Comparison of ENCODE assay signal across 20 cellular contexts in the genomic region with DNA sequence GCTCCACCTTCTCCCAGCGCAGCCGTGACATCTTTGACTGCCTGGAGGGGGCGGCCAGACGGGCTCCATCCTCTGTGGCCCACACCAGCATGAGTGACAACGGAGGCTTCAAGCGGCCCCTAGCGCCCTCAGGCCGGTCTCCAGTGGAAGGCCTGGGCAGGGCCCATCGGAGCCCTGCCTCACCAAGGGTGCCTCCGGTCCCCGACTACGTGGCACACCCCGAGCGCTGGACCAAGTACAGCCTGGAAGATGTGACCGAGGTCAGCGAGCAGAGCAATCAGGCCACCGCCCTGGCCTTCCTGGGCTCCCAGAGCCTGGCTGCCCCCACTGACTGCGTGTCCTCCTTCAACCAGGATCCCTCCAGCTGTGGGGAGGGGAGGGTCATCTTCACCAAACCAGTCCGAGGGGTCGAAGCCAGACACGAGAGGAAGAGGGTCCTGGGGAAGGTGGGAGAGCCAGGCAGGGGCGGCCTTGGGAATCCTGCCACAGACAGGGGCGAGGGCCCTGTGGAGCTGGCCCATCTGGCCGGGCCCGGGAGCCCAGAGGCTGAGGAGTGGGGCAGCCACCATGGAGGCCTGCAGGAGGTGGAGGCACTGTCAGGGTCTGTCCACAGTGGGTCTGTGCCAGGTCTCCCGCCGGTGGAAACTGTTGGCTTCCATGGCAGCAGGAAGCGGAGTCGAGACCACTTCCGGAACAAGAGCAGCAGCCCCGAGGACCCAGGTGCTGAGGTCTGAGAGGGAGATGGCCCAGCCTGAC. TPM values are rescaled to one million over a fixed set of nuclear protein-coding genes. Genes with fewer than 3 reads are reported as not detected.
DNase-seq lines count a peak whose midpoint lies in the region; ATAC-seq, FAIRE-seq and TF ChIP-seq lines count a peak whose summit lies in the region.
"Had no signal": no experiment of that assay in that cellular context is flagged by ENCODE, and none has a peak within 500 bp of the region (broad histone marks: within the 10 kb centered on the region; RNA-seq: fewer than 3 reads in every experiment).

No MANE protein-coding gene starts in this region.

- H3F3A ChIP-seq in neural progenitor cell (ENCODE audit: low read depth): peaks cover 15% of the 10 kb centered on the region

- H3K4me1 ChIP-seq in K562 (replicated peaks in 1 of 2; ENCODE audit: control insufficient read depth in 2 of 2, insufficient read depth in 2 of 2, low read length in 2 of 2): peaks cover 12 to 81% of the 10 kb centered on the region in 2 experiments; a peak in 4 of 5 replicates
- H3K4me1 ChIP-seq in neural progenitor cell: peaks cover 5% of the 10 kb centered on the region
- H3K4me1 ChIP-seq in heart left ventricle: peaks cover 0 to 27% (median 25%) of the 10 kb centered on the region in 12 donors

- H3K36me3 ChIP-seq in K562 (ENCODE audit: control insufficient read depth, insufficient read depth, low read length) (peaks cover 25% of the 10 kb centered on the region; the same call in 1 of the 3 replicates), neural progenitor cell (no peaks in the 10 kb centered on the region), heart left ventricle (peaks cover 0 to 29% (median 24%) of the 10 kb centered on the region in 9 donors)

- H3K27me3 Mint-ChIP-seq in activated T-cell treated with anti-CD3 and anti-CD28 coated beads, Interleukin-2, amount 50 U/mL, for 4 hours (ENCODE audit: low read depth): no peaks in the 10 kb centered on the region
- H3K27me3 Mint-ChIP-seq in HFFc6 (ENCODE audit: insufficient read depth): peaks cover 25% of the 10 kb centered on the region
- H3K27me3 Mint-ChIP-seq in neural progenitor cell (ENCODE audit: insufficient read depth, low read depth): peaks cover 5% of the 10 kb centered on the region

- H4K20me1 ChIP-seq in K562 (replicated peaks; ENCODE audit: control insufficient read depth, insufficient read depth, low read length) (peaks cover 3% of the 10 kb centered on the region; the same call in 1 of the 2 replicates), neural progenitor cell (ENCODE audit: low read depth) (no peaks in the 10 kb centered on the region)

- H3K79me2 ChIP-seq in K562 (ENCODE audit: control insufficient read depth, insufficient read depth, low read length) (peaks cover 28% of the 10 kb centered on the region), neural progenitor cell (ENCODE audit: low read depth) (peaks cover 19% of the 10 kb centered on the region)

- no peak overlapping the region for H3K4me2 ChIP-seq in K562 (ENCODE audit: insufficient read depth, low read length)
- no peak overlapping the region for H3K4me2 ChIP-seq in neural progenitor cell
- H3K4me2 ChIP-seq: PC-9 had no signal

- H3K27ac Mint-ChIP-seq in HFFc6 (peak overlapping the region; percentile 40; the same call in 1 of the 2 replicates), neural progenitor cell (no peak overlapping the region)

- no peak for TF ChIP-seq EP300 in K562 (IDR thresholded peaks at IDR 0.05; ENCODE audit: low read length)

- H3K27ac ChIP-seq in K562 (ENCODE audit: extremely low read depth, low read depth, low read length) (no peak overlapping the region), neural progenitor cell (no peak overlapping the region), heart left ventricle (no peak overlapping the region)
- H3K27ac ChIP-seq: C4-2B, PC-9, tibial artery had no signal

- TF ChIP-seq RAD21 in K562 (CRISPR knock-in tag; conservative IDR thresholded peaks at IDR 0.05 in 1 of 2, IDR thresholded peaks at IDR 0.05 in 1 of 2): no peak

- no peak overlapping the region for H2AFZ ChIP-seq in K562 (ENCODE audit: low read depth, low read length)
- no peak overlapping the region for H2AFZ ChIP-seq in neural progenitor cell (replicated peaks)
- H2AFZ ChIP-seq: PC-9 had no signal

- TF ChIP-seq POLR2A in K562 (conservative IDR thresholded peaks at IDR 0.05) (no peak), heart left ventricle (IDR thresholded peaks at IDR 0.05) (no peak)

- no peak overlapping the region for H3K4me3 ChIP-seq in K562
- H3K4me3 ChIP-seq in neural progenitor cell: no peak overlapping the region
- H3K4me3 ChIP-seq in heart left ventricle: no peak overlapping the region
- H3K4me3 ChIP-seq: PC-9, tibial artery had no signal

- in situ Hi-C loops in K562 (cut with MboI): no loop called here

- no peaks in the 10 kb centered on the region for H3K9me3 Mint-ChIP-seq in activated T-cell treated with anti-CD3 and anti-CD28 coated beads, Interleukin-2, amount 50 U/mL, for 4 hours
- no peaks in the 10 kb centered on the region for H3K9me3 Mint-ChIP-seq in HFFc6
- H3K9me3 Mint-ChIP-seq in neural progenitor cell: no peaks in the 10 kb centered on the region

- POLR2A ChIA-PET in K562 (lab: Yijun Ruan, JAX): interaction anchor here (0.5 to 1.1 kb wide), 2 partner anchors 22 to 100 kb away, joined by 3 to 4 read pairs; no protein-coding TSS in a partner anchor

- H3K4me1 Mint-ChIP-seq in activated T-cell treated with anti-CD3 and anti-CD28 coated beads, Interleukin-2, amount 50 U/mL, for 4 hours (ENCODE audit: low read depth): peaks cover 11% of the 10 kb centered on the region
- H3K4me1 Mint-ChIP-seq in HFFc6 (ENCODE audit: low read depth): peaks cover 21% of the 10 kb centered on the region
- H3K4me1 Mint-ChIP-seq in neural progenitor cell: peaks cover 6% of the 10 kb centered on the region

- peaks cover 5% of the 10 kb centered on the region for H3K36me3 Mint-ChIP-seq in activated T-cell treated with anti-CD3 and anti-CD28 coated beads, Interleukin-2, amount 50 U/mL, for 4 hours (ENCODE audit: insufficient read depth)
- H3K36me3 Mint-ChIP-seq in HFFc6 (ENCODE audit: low read depth) (peaks cover 6% of the 10 kb centered on the region; the same call in 1 of the 2 replicates), neural progenitor cell (peaks cover 1% of the 10 kb centered on the region)

- CTCF ChIA-PET in K562 (lab: Yijun Ruan, JAX; ENCODE audit: low intra/inter-chr PET ratio): no interaction called here

- H3K9me1 ChIP-seq in K562 (ENCODE audit: control insufficient read depth, insufficient read depth, low read length): no peaks in the 10 kb centered on the region

- WGBS in K562 (ENCODE audit: insufficient coverage, low coverage, missing lambda C conversion rate): 97% methylated on average over 24 of the region's 31 CpGs
- 85 to 90% (median 87%) methylated on average over 17 to 31 of the region's 31 CpGs for WGBS in heart left ventricle, 4 donors

- FAIRE-seq in K562 (lab: Jason Lieb, UNC): no peak
- FAIRE-seq: keratinocyte had no signal

- no peak for ATAC-seq in activated T-cell treated with anti-CD3 and anti-CD28 coated beads, Interleukin-2, amount 50 U/mL, for 4 hours
- ATAC-seq in K562 (no peak), HG03565 (IDR thresholded peaks at IDR 0.05; ENCODE audit: unreplicated experiment) (no peak), heart left ventricle (no peak)

- H3K4me3 Mint-ChIP-seq in activated T-cell treated with anti-CD3 and anti-CD28 coated beads, Interleukin-2, amount 50 U/mL, for 4 hours: peak overlapping the region; percentile 90
- H3K4me3 Mint-ChIP-seq in HFFc6 (peak overlapping the region; percentile 92; the same call in 1 of the 2 replicates), neural progenitor cell (peak overlapping the region; percentile 92)

- no peak for DNase-seq in activated T-cell treated with anti-CD3 and anti-CD28 coated beads, Interleukin-2, amount 50 U/mL, for 4 hours
- DNase-seq in activated T-cell treated with anti-CD3 and anti-CD28 coated beads, Interleukin-2, amount 50 U/mL, for 48 hours: no peak
- DNase-seq in HFFc6 (no peak), K562 (ENCODE audit: extremely low read depth in 1 of 4, low spot score in 3 of 4) (no peak), neural progenitor cell (ENCODE audit: low spot score) (no peak), NCI-H1105 (lab: John Stamatoyannopoulos, UW) (no peak), heart left ventricle (no peak)
- DNase-seq: aorta; NCI-H1436; NCI-H226; PC-9; retina; stimulated activated CD4-positive, alpha-beta T cell treated with anti-CD3 and anti-CD28 coated beads, Interleukin-15, amount 100 ng/mL, for 24 hours; stimulated activated naive CD4-positive, alpha-beta T cell; T1000; tibial artery had no signal

- TF ChIP-seq CTCF in HFFc6 (IDR thresholded peaks at IDR 0.05): no peak
- TF ChIP-seq CTCF in K562 (IDR thresholded peaks at IDR 0.05 in 2 of 3, conservative IDR thresholded peaks at IDR 0.05 in 1 of 3; ENCODE audit: insufficient read depth in 2 of 3, low read depth in 1 of 3, low read length in 3 of 3): no peak
- no peak for TF ChIP-seq CTCF in neural progenitor cell (IDR thresholded peaks at IDR 0.05)
- TF ChIP-seq CTCF in heart left ventricle (IDR thresholded peaks at IDR 0.05): no peak

- H3K9ac ChIP-seq in K562 (ENCODE audit: insufficient read depth in 1 of 2, low read depth in 2 of 2, low read length in 2 of 2): peak overlapping the region in 1 of 2 experiments; percentile 95; a peak in 2 of 4 replicates
- no peak overlapping the region for H3K9ac ChIP-seq in neural progenitor cell

- intact Hi-C loops in K562 (cut with micrococcal nuclease): loop anchor here (5.0 kb wide), 1 partner anchor 96 kb away; no protein-coding TSS in a partner anchor
- intact Hi-C loops in heart left ventricle (cut with DNase I): loop anchor here in 7 of 10 donors (5.0 kb wide), 2 partner anchors 96 to 101 kb away; a partner anchor contains a TSS

- BruUV-seq in K562 (replicated peaks; lab: Mats Ljungman, UMichigan): no TSS peak

- peaks cover 3 to 16% of the 10 kb centered on the region in 2 experiments; a peak in 2 of 5 replicates for H3K27me3 ChIP-seq in K562 (ENCODE audit: control insufficient read depth in 2 of 2, insufficient read depth in 2 of 2, low read length in 2 of 2)
- H3K27me3 ChIP-seq in neural progenitor cell: no peaks in the 10 kb centered on the region
- no peaks in the 10 kb centered on the region for H3K27me3 ChIP-seq in heart left ventricle

- no peaks in the 10 kb centered on the region for H3K9me3 ChIP-seq in K562 (replicated peaks; ENCODE audit: control insufficient read depth, insufficient read depth, low read depth, low read length)
- H3K9me3 ChIP-seq in neural progenitor cell (ENCODE audit: low read depth): no peaks in the 10 kb centered on the region
- H3K9me3 ChIP-seq in heart left ventricle: no peaks in the 10 kb centered on the region
- H3K9me3 ChIP-seq: tibial artery had no signal

RNA-seq across cellular contexts. Expression of a gene that starts 2.5 kb away (rescaled TPM):
- total RNA-seq in activated T-cell treated with anti-CD3 and anti-CD28 coated beads, Interleukin-2, amount 50 U/mL, for 4 hours: 100 to 1,000 TPM; 119 to 127 (median 122) TPM
- 10 to 100 TPM; 47.4 to 74.7 (median 62.8) TPM for total RNA-seq in HFFc6 (2021; fragmentation: NEBNext Ultra II Directional; extraction: Animal tissue kit (Norgen Biotek cat#: 25700))
- 7.2 and 32.5 TPM in 2 replicates for total RNA-seq in K562 (2011; cell fraction: chromatin; rRNA removed; ENCODE audit: low replicate concordance)
- total RNA-seq in K562 (2011; cell fraction: nucleolus; rRNA removed): 37.2 and 47.1 TPM in 2 replicates
- total RNA-seq in K562 (2011; cell fraction: nucleoplasm; rRNA removed): 21.3 and 24.4 TPM in 2 replicates
- total RNA-seq in K562 (2014; rRNA removed): 53.4 and 63.9 TPM in 2 replicates
- total RNA-seq in K562 (2014; rRNA removed; fragmentation: Illumina TruSeq; extraction: Trizol): 3.7 and 4.7 TPM in 2 replicates
- total RNA-seq in K562 (2015; rRNA removed; fragmentation: Illumina TruSeq; extraction: Trizol): 35.3 and 35.5 TPM in 2 replicates
- total RNA-seq in K562 (2021): 49.0 and 54.2 TPM in 2 replicates
- 11.0 and 16.2 TPM in 2 replicates for polyA plus RNA-seq in K562 (2011; rRNA removed)
- 17.0 and 45.2 TPM in 2 replicates for polyA plus RNA-seq in K562 (2011; cell fraction: cytosol; rRNA removed)
- 24.0 and 35.2 TPM in 2 replicates for polyA plus RNA-seq in K562 (2011; cell fraction: nucleus; rRNA removed)
- 37.3 and 42.1 TPM in 2 replicates for polyA plus RNA-seq in K562 (2012)
- 6.2 and 22.8 TPM in 2 replicates for polyA plus RNA-seq in K562 (2014; fragmentation: Illumina TruSeq; extraction: Trizol)
- polyA plus RNA-seq in K562 (2014; fragmentation: Nextera tagmentation; extraction: Ambion mirVana): 1 to 10 TPM in 1 of 2 experiments, under 1 TPM in 1; 0.41 to 2.8 TPM
- polyA plus RNA-seq in K562 (2014; rRNA removed): 29.1 and 32.5 TPM in 2 replicates
- polyA minus RNA-seq in K562 (2011; rRNA and poly(A)+ RNA removed): 5.8 and 8.2 TPM in 2 replicates
- 13.1 and 16.7 TPM in 2 replicates for polyA minus RNA-seq in K562 (2011; cell fraction: cytosol; rRNA and poly(A)+ RNA removed)
- 26.9 and 33.5 TPM in 2 replicates for polyA minus RNA-seq in K562 (2011; cell fraction: nucleus; rRNA and poly(A)+ RNA removed)
- 11.1 and 30.2 TPM in 2 replicates for total RNA-seq in neural progenitor cell (ENCODE audit: low replicate concordance)
- total RNA-seq in heart left ventricle: 10 to 100 TPM; 23.4 to 45.2 (median 37.2) TPM
- 10 to 100 TPM; 34.6 to 75.9 TPM for polyA plus RNA-seq in heart left ventricle

RNA-seq across cellular contexts. Expression of a gene that starts 26.0 kb away (rescaled TPM):
- total RNA-seq in activated T-cell treated with anti-CD3 and anti-CD28 coated beads, Interleukin-2, amount 50 U/mL, for 4 hours: 100 to 1,000 TPM; 205 to 227 (median 209) TPM
- total RNA-seq in HFFc6 (2021; fragmentation: NEBNext Ultra II Directional; extraction: Animal tissue kit (Norgen Biotek cat#: 25700)): 100 to 1,000 TPM; 540 to 738 (median 627) TPM
- total RNA-seq in K562 (2011; cell fraction: chromatin; rRNA removed; ENCODE audit: low replicate concordance): 93.5 and 278 TPM in 2 replicates
- 344 and 368 TPM in 2 replicates for total RNA-seq in K562 (2011; cell fraction: nucleolus; rRNA removed)
- total RNA-seq in K562 (2011; cell fraction: nucleoplasm; rRNA removed): 240 and 244 TPM in 2 replicates
- total RNA-seq in K562 (2014; rRNA removed) (43.3 and 67.2 TPM in 2 replicates), K562 (2014; rRNA removed; fragmentation: Illumina TruSeq; extraction: Trizol) (37.4 and 60.2 TPM in 2 replicates), K562 (2015; rRNA removed; fragmentation: Illumina TruSeq; extraction: Trizol) (61.7 and 64.8 TPM in 2 replicates), K562 (2021) (181 and 189 TPM in 2 replicates), neural progenitor cell (ENCODE audit: low replicate concordance) (87.6 and 181 TPM in 2 replicates), heart left ventricle (100 to 1,000 TPM; 277 to 994 (median 568) TPM)
- polyA plus RNA-seq in K562 (2011; rRNA removed) (76.9 and 103 TPM in 2 replicates), K562 (2014; fragmentation: Illumina TruSeq; extraction: Trizol) (163 and 169 TPM in 2 replicates), K562 (2014; fragmentation: Nextera tagmentation; extraction: Ambion mirVana) (1 to 10 TPM; 2.4 to 7.0 TPM), K562 (2014; rRNA removed) (105 and 114 TPM in 2 replicates), heart left ventricle (100 to 1,000 TPM; 442 to 518 TPM)
- polyA plus RNA-seq in K562 (2011; cell fraction: cytosol; rRNA removed): 177 and 219 TPM in 2 replicates
- polyA plus RNA-seq in K562 (2011; cell fraction: nucleus; rRNA removed): 80.1 and 118 TPM in 2 replicates
- polyA plus RNA-seq in K562 (2012): 157 and 238 TPM in 2 replicates
- 67.7 and 102 TPM in 2 replicates for polyA minus RNA-seq in K562 (2011; rRNA and poly(A)+ RNA removed)
- 110 and 130 TPM in 2 replicates for polyA minus RNA-seq in K562 (2011; cell fraction: cytosol; rRNA and poly(A)+ RNA removed)
- polyA minus RNA-seq in K562 (2011; cell fraction: nucleus; rRNA and poly(A)+ RNA removed): 23.2 and 30.1 TPM in 2 replicates

RNA-seq across cellular contexts. Expression of a gene that starts 41.2 kb away (rescaled TPM):
- not detected for total RNA-seq in activated T-cell treated with anti-CD3 and anti-CD28 coated beads, Interleukin-2, amount 50 U/mL, for 4 hours
- not detected for total RNA-seq in HFFc6 (2021; fragmentation: NEBNext Ultra II Directional; extraction: Animal tissue kit (Norgen Biotek cat#: 25700))
- not detected in 2 replicates for total RNA-seq in K562 (2011; cell fraction: chromatin; rRNA removed; ENCODE audit: low replicate concordance)
- total RNA-seq in K562 (2011; cell fraction: nucleolus; rRNA removed): not detected in 2 replicates
- not detected in 2 replicates for total RNA-seq in K562 (2011; cell fraction: nucleoplasm; rRNA removed)
- total RNA-seq in K562 (2014; rRNA removed): not detected in 2 replicates
- total RNA-seq in K562 (2014; rRNA removed; fragmentation: Illumina TruSeq; extraction: Trizol): not detected in 2 replicates
- total RNA-seq in K562 (2015; rRNA removed; fragmentation: Illumina TruSeq; extraction: Trizol): not detected in 2 replicates
- total RNA-seq in K562 (2021): not detected in 2 replicates
- not detected in 2 replicates for polyA plus RNA-seq in K562 (2011; rRNA removed)
- polyA plus RNA-seq in K562 (2011; cell fraction: cytosol; rRNA removed): not detected in 2 replicates
- not detected in 2 replicates for polyA plus RNA-seq in K562 (2011; cell fraction: nucleus; rRNA removed)
- polyA plus RNA-seq in K562 (2012): 0.03 TPM in 1 of 2 replicates, not detected in the other
- not detected in 2 replicates for polyA plus RNA-seq in K562 (2014; fragmentation: Illumina TruSeq; extraction: Trizol)
- polyA plus RNA-seq in K562 (2014; fragmentation: Nextera tagmentation; extraction: Ambion mirVana): not detected
- polyA plus RNA-seq in K562 (2014; rRNA removed): not detected in 2 replicates
- not detected in 2 replicates for polyA minus RNA-seq in K562 (2011; rRNA and poly(A)+ RNA removed)
- polyA minus RNA-seq in K562 (2011; cell fraction: cytosol; rRNA and poly(A)+ RNA removed): not detected in 2 replicates
- not detected in 2 replicates for polyA minus RNA-seq in K562 (2011; cell fraction: nucleus; rRNA and poly(A)+ RNA removed)
- 0.34 TPM in 1 of 2 replicates, not detected in the other for total RNA-seq in neural progenitor cell (ENCODE audit: low replicate concordance)
- total RNA-seq in heart left ventricle: not detected
- not detected for polyA plus RNA-seq in heart left ventricle
- total RNA-seq: aorta, lung microvascular endothelial cell, PC-9 had no signal
- polyA plus RNA-seq: keratinocyte had no signal

RNA-seq across cellular contexts. Expression of a gene that starts 41.7 kb away (rescaled TPM):
- 1 to 10 TPM; 2.3 to 3.0 (median 2.8) TPM for total RNA-seq in activated T-cell treated with anti-CD3 and anti-CD28 coated beads, Interleukin-2, amount 50 U/mL, for 4 hours
- not detected for total RNA-seq in HFFc6 (2021; fragmentation: NEBNext Ultra II Directional; extraction: Animal tissue kit (Norgen Biotek cat#: 25700))
- not detected in 2 replicates for total RNA-seq in K562 (2011; cell fraction: chromatin; rRNA removed; ENCODE audit: low replicate concordance)
- total RNA-seq in K562 (2011; cell fraction: nucleolus; rRNA removed): not detected in 2 replicates
- total RNA-seq in K562 (2011; cell fraction: nucleoplasm; rRNA removed): not detected in 2 replicates
- not detected in 2 replicates for total RNA-seq in K562 (2014; rRNA removed)
- total RNA-seq in K562 (2014; rRNA removed; fragmentation: Illumina TruSeq; extraction: Trizol): not detected in 2 replicates
- total RNA-seq in K562 (2015; rRNA removed; fragmentation: Illumina TruSeq; extraction: Trizol): not detected in 2 replicates
- 0.44 and 0.45 TPM in 2 replicates for total RNA-seq in K562 (2021)
- polyA plus RNA-seq in K562 (2011; rRNA removed): not detected in 2 replicates
- polyA plus RNA-seq in K562 (2011; cell fraction: cytosol; rRNA removed): 0.01 and 0.06 TPM in 2 replicates
- polyA plus RNA-seq in K562 (2011; cell fraction: nucleus; rRNA removed): not detected in 2 replicates
- polyA plus RNA-seq in K562 (2012): not detected in 2 replicates
- not detected in 2 replicates for polyA plus RNA-seq in K562 (2014; fragmentation: Illumina TruSeq; extraction: Trizol)
- not detected for polyA plus RNA-seq in K562 (2014; fragmentation: Nextera tagmentation; extraction: Ambion mirVana)
- polyA plus RNA-seq in K562 (2014; rRNA removed): not detected in 2 replicates
- not detected in 2 replicates for polyA minus RNA-seq in K562 (2011; rRNA and poly(A)+ RNA removed)
- not detected in 2 replicates for polyA minus RNA-seq in K562 (2011; cell fraction: cytosol; rRNA and poly(A)+ RNA removed)
- polyA minus RNA-seq in K562 (2011; cell fraction: nucleus; rRNA and poly(A)+ RNA removed): 0.13 TPM in 1 of 2 replicates, not detected in the other
- 0.11 and 0.99 TPM in 2 replicates for total RNA-seq in neural progenitor cell (ENCODE audit: low replicate concordance)
- 10 to 100 TPM; 18.6 to 42.4 (median 38.4) TPM for total RNA-seq in heart left ventricle
- 10 to 100 TPM; 24.7 to 31.4 TPM for polyA plus RNA-seq in heart left ventricle
- total RNA-seq: lung microvascular endothelial cell, PC-9 had no signal
- polyA plus RNA-seq: keratinocyte had no signal
